16 cellular contexts compared by ENCODE assay signal in the genomic region with DNA sequence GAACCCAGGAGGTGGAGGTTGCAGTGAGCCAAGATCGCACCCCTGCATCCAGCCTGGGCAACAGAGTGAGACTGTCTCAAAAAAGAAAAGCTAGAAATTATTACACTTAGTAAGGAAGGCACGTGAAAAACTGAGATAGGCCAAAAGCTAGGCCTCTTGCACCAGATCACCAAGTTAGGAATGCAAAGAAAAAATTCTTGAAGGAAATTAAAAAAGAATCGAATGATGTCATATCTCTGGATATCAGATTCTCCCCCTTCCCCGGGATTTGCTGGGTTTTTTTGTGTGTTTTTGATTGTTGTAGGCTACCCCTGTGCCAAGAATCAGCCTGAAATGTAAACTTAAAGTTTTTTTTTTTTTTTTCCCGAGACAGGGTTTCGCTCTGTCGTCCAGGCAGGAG. TPM values are rescaled to one million over a fixed set of nuclear protein-coding genes. Genes with fewer than 3 reads are reported as not detected.
DNase-seq lines count a peak whose midpoint lies in the region; ATAC-seq and TF ChIP-seq lines count a peak whose summit lies in the region.
"Had no signal": no experiment of that assay in that cellular context is flagged by ENCODE, and none has a peak within 500 bp of the region (broad histone marks: within the 10 kb centered on the region; RNA-seq: fewer than 3 reads in every experiment).

No MANE protein-coding gene starts in this region.

- no peak overlapping the region for H2BK20ac ChIP-seq in IMR-90 (ENCODE audit: low read depth, low read length)

- no peak for TF ChIP-seq POLR2A in IMR-90 (IDR thresholded peaks at IDR 0.05; ENCODE audit: low read depth, low read length)

- H4K20me1 ChIP-seq in IMR-90 (ENCODE audit: insufficient read depth, low read length) = peaks cover 56% of the 10 kb centered on the region

- H3K9me1 ChIP-seq in IMR-90 (ENCODE audit: insufficient read depth, low read length) = peaks cover 27% of the 10 kb centered on the region

- DNase-seq in IMR-90 = peak; percentile 81
- DNase-seq in chondrocyte (ENCODE audit: low spot score) = no peak
- DNase-seq in fibroblast of the aortic adventitia (ENCODE audit: low read depth) = peak; percentile 28
- no peak for DNase-seq in tibial artery
- DNase-seq in cerebellum (ENCODE audit: low spot score) = no peak
- no peak for DNase-seq in NCI-H526 treated with DMSO at 0.1 percent for 48 hours (lab: John Stamatoyannopoulos, UW)
- DNase-seq in NCI-H345 (lab: John Stamatoyannopoulos, UW) = no peak
- DNase-seq: CD8-positive, alpha-beta T cell; DMS79; HCEC 1CT; KBM-7; NCI-H1436; NCI-H2081; NCI-H510A had no signal

- peak; percentile 40 for ATAC-seq in IMR-90 (ENCODE audit: low read depth)
- ATAC-seq: CD8-positive, alpha-beta T cell; Right ventricle myocardium inferior had no signal

- H3K4me2 ChIP-seq in IMR-90 (ENCODE audit: low read depth, low read length) = no peak overlapping the region; the same call in 1 of the 2 replicates
- H3K4me2 ChIP-seq: BLaER1 had no signal

- TF ChIP-seq CTCF in IMR-90 (conservative IDR thresholded peaks at IDR 0.05; ENCODE audit: low read depth, low read length) = no peak
- TF ChIP-seq CTCF in chondrocyte (IDR thresholded peaks at IDR 0.05) = no peak
- TF ChIP-seq CTCF in fibroblast of the aortic adventitia (IDR thresholded peaks at IDR 0.05; ENCODE audit: insufficient read depth, low read length) = no peak
- TF ChIP-seq CTCF in tibial artery (IDR thresholded peaks at IDR 0.05) = no peak

- no peak overlapping the region for H3K56ac ChIP-seq in IMR-90 (ENCODE audit: extremely low read depth, insufficient read depth, low read length)

- intact Hi-C loops in IMR-90 (cut with micrococcal nuclease) = loop anchor here (1.0 kb wide), 1 partner anchor 23 kb away; no protein-coding TSS in a partner anchor
- intact Hi-C loops in tibial artery (cut with DNase I; ENCODE audit: low total_unique reads) = no loop called here

- H3K27ac ChIP-seq in IMR-90 (ENCODE audit: insufficient read depth, low read length) (peak overlapping the region; percentile 81; the same call in 1 of the 2 replicates), tibial artery (peak overlapping the region; percentile 34 to 63)
- H3K27ac ChIP-seq: BLaER1 had no signal

- no peak overlapping the region; the same call in 1 of the 2 replicates for H4K5ac ChIP-seq in IMR-90 (ENCODE audit: low read depth, low read length)

- H3K27ac Mint-ChIP-seq in chondrocyte (ENCODE audit: unreplicated experiment) = peak overlapping the region; percentile 80
- H3K27ac Mint-ChIP-seq: CD8-positive, alpha-beta T cell had no signal

- no peak overlapping the region for H2BK5ac ChIP-seq in IMR-90 (ENCODE audit: low read depth, low read length, poor library complexity, severe bottlenecking)

- H3K27me3 Mint-ChIP-seq in chondrocyte (ENCODE audit: low read depth) = no peaks in the 10 kb centered on the region

- H3K4me1 ChIP-seq in IMR-90 (ENCODE audit: control insufficient read depth, insufficient read depth, low read length) (peaks cover 24% of the 10 kb centered on the region), tibial artery (peaks cover 0 to 43% (median 18%) of the 10 kb centered on the region in 4 donors)

- H3K36me3 ChIP-seq in IMR-90 (ENCODE audit: control insufficient read depth, insufficient read depth, low read length) (peaks cover 10% of the 10 kb centered on the region), tibial artery (peaks cover 0 to 61% (median 0%) of the 10 kb centered on the region in 3 donors)

- no CpG with 5 or more reads among the region's 7 CpGs for WGBS in IMR-90 (ENCODE audit: extremely low coverage in 2 of 2, insufficient read length in 1 of 2), 2 experiments

- H2BK15ac ChIP-seq in IMR-90 (ENCODE audit: low read depth, low read length) = no peak overlapping the region

- H3K27me3 ChIP-seq in IMR-90 (ENCODE audit: control insufficient read depth, insufficient read depth, low read length) = no peaks in the 10 kb centered on the region
- H3K27me3 ChIP-seq in tibial artery = no peaks in the 10 kb centered on the region
- H3K27me3 ChIP-seq: BLaER1 had no signal

- H3K4me1 Mint-ChIP-seq in chondrocyte (ENCODE audit: low read depth) = peaks cover 39% of the 10 kb centered on the region

- H3K4ac ChIP-seq in IMR-90 (ENCODE audit: low read depth, low read length) = peak overlapping the region; percentile 30; the same call in 1 of the 2 replicates

- H3K9me3 ChIP-seq in IMR-90 (ENCODE audit: control insufficient read depth, insufficient read depth, low read length) = no peaks in the 10 kb centered on the region
- H3K9me3 ChIP-seq in tibial artery = no peaks in the 10 kb centered on the region
- H3K9me3 ChIP-seq: BLaER1 had no signal

- no peaks in the 10 kb centered on the region for H3K9me3 Mint-ChIP-seq in chondrocyte (ENCODE audit: low read depth)
- H3K9me3 Mint-ChIP-seq: CD8-positive, alpha-beta T cell had no signal

- H4K8ac ChIP-seq in IMR-90 (ENCODE audit: low read depth in 2 of 2, low read length in 2 of 2) = peak overlapping the region in 1 of 2 experiments; percentile 9; a peak in 1 of 4 replicates

- CTCF ChIA-PET in IMR-90 (lab: Yijun Ruan, JAX) = interaction anchor here (0.7 kb wide), 1 partner anchor 747 kb away, joined by 4 read pairs; no protein-coding TSS in a partner anchor

- in situ Hi-C loops in IMR-90 (cut with MboI; ENCODE audit: low sequenced_read_pairs) = no loop called here

- H3K4me3 ChIP-seq in IMR-90 (ENCODE audit: insufficient read depth, low read depth, low read length) = no peak overlapping the region
- no peak overlapping the region for H3K4me3 ChIP-seq in fibroblast of the aortic adventitia (ENCODE audit: low read depth, low read length)
- H3K4me3 ChIP-seq in tibial artery = no peak overlapping the region
- H3K4me3 ChIP-seq: BLaER1 had no signal

- POLR2A ChIA-PET in IMR-90 (lab: Charles Lee; ENCODE audit: unreplicated experiment) = interaction anchor here (1.6 kb wide), 1 partner anchor 18 kb away, joined by 8 read pairs; a partner anchor contains a TSS

- no peak overlapping the region; the same call in 1 of the 2 replicates for H3K9ac ChIP-seq in IMR-90 (ENCODE audit: low read depth, low read length)
- H3K9ac ChIP-seq: BLaER1 had no signal

- H3K18ac ChIP-seq in IMR-90 (ENCODE audit: low read depth, low read length) = no peak overlapping the region

- TF ChIP-seq RAD21 in IMR-90 (IDR thresholded peaks at IDR 0.05; ENCODE audit: low read length) = no peak

- H3K79me1 ChIP-seq in IMR-90 (ENCODE audit: low read depth in 1 of 2, low read length in 2 of 2) = peaks cover 45 to 79% of the 10 kb centered on the region in 2 experiments

- H3K14ac ChIP-seq in IMR-90 (replicated peaks; ENCODE audit: low read depth, low read length) = no peak overlapping the region

- H2BK120ac ChIP-seq in IMR-90 (ENCODE audit: low read depth, low read length) = no peak overlapping the region

- no peak overlapping the region for H4K91ac ChIP-seq in IMR-90 (ENCODE audit: insufficient read depth, low read depth, low read length)

- dilution Hi-C loops in IMR-90 (cut with HindIII; ENCODE audit: low sequenced_read_pairs, unreplicated experiment) = no loop called here

- H2AFZ ChIP-seq in IMR-90 (replicated peaks; ENCODE audit: low read length, poor library complexity) = no peak overlapping the region

- no peak overlapping the region for H3K23ac ChIP-seq in IMR-90 (ENCODE audit: low read depth, low read length)

- BruUV-seq in IMR-90 (replicated peaks; lab: Mats Ljungman, UMichigan) = no TSS peak

- no peaks in the 10 kb centered on the region for H3K36me3 Mint-ChIP-seq in chondrocyte (ENCODE audit: low read depth)

- no peak overlapping the region for H2AK9ac ChIP-seq in IMR-90 (replicated peaks; ENCODE audit: low read depth, low read length, poor library complexity)

- no peak overlapping the region for H3K4me3 Mint-ChIP-seq in chondrocyte (ENCODE audit: unreplicated experiment)
- H3K4me3 Mint-ChIP-seq: CD8-positive, alpha-beta T cell had no signal

- no peak overlapping the region for H2AK5ac ChIP-seq in IMR-90 (ENCODE audit: low read depth, low read length)

TF ChIP-seq in IMR-90, 13 proteins besides CTCF, POLR2A, EP300 and RAD21:
- TF ChIP-seq RCOR1 (IDR thresholded peaks at IDR 0.05; ENCODE audit: insufficient replicate concordance, low read length) = no peak
- TF ChIP-seq BHLHE40 (IDR thresholded peaks at IDR 0.05; ENCODE audit: low read depth, low read length) = peak; percentile 81

RNA-seq across cellular contexts. Expression of a gene that starts 17.4 kb away (rescaled TPM):
- total RNA-seq in IMR-90 (2012; rRNA removed) (4.4 and 4.5 TPM in 2 replicates), chondrocyte (43.5 to 49.5 TPM (median 47.8 TPM) in 3 replicates), fibroblast of the aortic adventitia (ENCODE audit: low replicate concordance) (11.4 and 14.3 TPM in 2 replicates), cerebellum (12.8 TPM)
- polyA plus RNA-seq in IMR-90 (2012; rRNA removed) = 13.9 and 15.1 TPM in 2 replicates
- 7.3 and 8.9 TPM in 2 replicates for polyA plus RNA-seq in IMR-90 (2012; cell fraction: cytosol; rRNA removed)
- polyA plus RNA-seq in IMR-90 (2012; cell fraction: nucleus; rRNA removed; ENCODE audit: low replicate concordance) = 33.7 and 64.5 TPM in 2 replicates

Comparison
In these comparisons a context has a peak if more than half of its experiments do, and no peak if none do; other contexts are left out.
1. DNase-seq: peak in IMR-90 (single experiment) and fibroblast of the aortic adventitia (single experiment); none in chondrocyte (single experiment), tibial artery (0 of 2), cerebellum (single experiment), NCI-H526 treated with DMSO at 0.1 percent for 48 hours (single experiment) and NCI-H345 (single experiment).